In the genomic region with DNA sequence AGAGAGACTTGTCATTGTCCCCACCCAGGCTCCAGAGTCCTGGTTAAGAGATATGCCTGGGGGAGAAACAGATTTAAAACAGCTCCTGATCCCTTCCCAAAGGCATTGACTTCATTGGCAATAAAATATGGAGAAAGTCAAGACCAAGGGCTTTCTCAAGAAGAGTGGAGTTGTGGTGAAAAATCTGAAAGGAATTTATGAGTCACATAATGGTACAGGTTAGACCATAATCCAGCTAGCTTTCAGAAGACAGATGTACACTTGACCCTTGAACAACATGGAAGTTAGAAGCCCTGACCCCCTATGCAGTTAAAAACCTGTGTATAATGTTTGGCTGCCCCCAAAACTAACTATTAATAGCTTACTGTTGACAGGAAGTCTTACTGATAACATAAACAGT, we compare ENCODE assay signal across 17 cellular contexts.
DNase-seq lines count a peak whose midpoint lies in the region; ATAC-seq and TF ChIP-seq lines count a peak whose summit lies in the region.
"Had no signal": no experiment of that assay in that cellular context is flagged by ENCODE, and none has a peak within 500 bp of the region (broad histone marks: within the 10 kb centered on the region; RNA-seq: fewer than 3 reads in every experiment).

No MANE protein-coding gene starts in this region.

- no peaks in the 10 kb centered on the region for H3K79me2 ChIP-seq in mammary epithelial cell (ENCODE audit: insufficient read depth, low read length)

- BruUV-seq in mammary epithelial cell (replicated peaks; lab: Mats Ljungman, UMichigan) = no TSS peak

- DNase-seq in mammary epithelial cell = peak; percentile 1
- no peak for DNase-seq in breast epithelium (ENCODE audit: low spot score in 2 of 2)
- DNase-seq in choroid plexus epithelial cell (ENCODE audit: low read depth) = peak; percentile 57
- DNase-seq in iris pigment epithelial cell (ENCODE audit: low read depth) = peak; percentile 36
- no peak for DNase-seq in occipital lobe (lab: John Stamatoyannopoulos, UW)
- no peak for DNase-seq in GM19240 (ENCODE audit: insufficient read length, low spot score)
- DNase-seq: CD4-positive, alpha-beta memory T cell; DMS153; DMS79 treated with DMSO at 0.1 percent for 48 hours; GF-D8; H9; IMR-90 had no signal

- dilution Hi-C loops in mammary epithelial cell (cut with HindIII; ENCODE audit: low sequenced_read_pairs) = no loop called here

- H3K4me1 ChIP-seq in mammary epithelial cell (ENCODE audit: insufficient read depth, low read length) (no peaks in the 10 kb centered on the region), breast epithelium (no peaks in the 10 kb centered on the region)
- H3K4me1 ChIP-seq: BLaER1 had no signal

- intact Hi-C loops in mammary epithelial cell (cut with micrococcal nuclease) = no loop called here
- intact Hi-C loops in breast epithelium (cut with DNase I; ENCODE audit: low total_unique reads) = no loop called here

- H3K9me3 ChIP-seq in mammary epithelial cell (replicated peaks; ENCODE audit: insufficient read depth, low read length) (peaks cover 6% of the 10 kb centered on the region), breast epithelium (peaks cover 6 to 18% of the 10 kb centered on the region in 2 donors)

- in situ Hi-C loops in mammary epithelial cell (cut with MboI; ENCODE audit: low sequenced_read_pairs in 2 of 2) = no loop called here

- no peak overlapping the region for H3K4me2 ChIP-seq in mammary epithelial cell (ENCODE audit: insufficient read depth, low read depth, low read length)
- H3K4me2 ChIP-seq: BLaER1 had no signal

- no peak for TF ChIP-seq POLR2A in breast epithelium (IDR thresholded peaks at IDR 0.05)

- no peak overlapping the region for H3K9ac ChIP-seq in mammary epithelial cell (ENCODE audit: insufficient read depth, low read length)
- H3K9ac ChIP-seq: BLaER1 had no signal

- H3K27ac ChIP-seq in mammary epithelial cell (ENCODE audit: insufficient read depth, low read depth, low read length) (no peak overlapping the region), breast epithelium (no peak overlapping the region)
- H3K27ac ChIP-seq: 22Rv1, BLaER1, HL-60 had no signal

- no peaks in the 10 kb centered on the region for H4K20me1 ChIP-seq in mammary epithelial cell (ENCODE audit: insufficient read depth, low read length)
- H4K20me1 ChIP-seq: BLaER1 had no signal

- H3K36me3 ChIP-seq in mammary epithelial cell (ENCODE audit: insufficient read depth, low read length) (no peaks in the 10 kb centered on the region), breast epithelium (no peaks in the 10 kb centered on the region)
- H3K36me3 ChIP-seq: BLaER1 had no signal

- CTCF ChIA-PET in mammary epithelial cell (lab: Charles Lee; ENCODE audit: low non-redundant PET) = no interaction called here

- H3K4me3 ChIP-seq in mammary epithelial cell (replicated peaks in 1 of 3; ENCODE audit: insufficient read depth in 1 of 3, low read depth in 2 of 3, low read length in 3 of 3) (no peak overlapping the region), breast epithelium (no peak overlapping the region), choroid plexus epithelial cell (ENCODE audit: low read depth, low read length) (no peak overlapping the region)
- H3K4me3 ChIP-seq: BLaER1, K562 had no signal

- TF ChIP-seq CTCF in mammary epithelial cell (conservative IDR thresholded peaks at IDR 0.05 in 1 of 2, IDR thresholded peaks at IDR 0.05 in 1 of 2; ENCODE audit: extremely low read depth in 1 of 2, insufficient read depth in 1 of 2, low read depth in 1 of 2, low read length in 2 of 2) (no peak), breast epithelium (IDR thresholded peaks at IDR 0.05) (no peak), choroid plexus epithelial cell (conservative IDR thresholded peaks at IDR 0.05; ENCODE audit: low read depth, low read length) (no peak)

- H2AFZ ChIP-seq in mammary epithelial cell (ENCODE audit: low read depth, low read length) = no peak overlapping the region

- no peaks in the 10 kb centered on the region for H3K27me3 ChIP-seq in mammary epithelial cell (ENCODE audit: insufficient read depth, low read length)
- H3K27me3 ChIP-seq in breast epithelium = no peaks in the 10 kb centered on the region
- H3K27me3 ChIP-seq: BLaER1 had no signal

- ATAC-seq in HG03354 (IDR thresholded peaks at IDR 0.05; ENCODE audit: poor library complexity, severe bottlenecking, unreplicated experiment) = no peak
- ATAC-seq: K562 had no signal

Comparison
In these comparisons a context has a peak if more than half of its experiments do, and no peak if none do; other contexts are left out.
1. DNase-seq: peak in mammary epithelial cell (single experiment), choroid plexus epithelial cell (single experiment) and iris pigment epithelial cell (single experiment); none in breast epithelium (0 of 2), occipital lobe (single experiment) and GM19240 (single experiment).